ENCODE assay signal across 22 cellular contexts in genomic region chr11:46114378-46114777, GRCh38. TPM values are rescaled to one million over a fixed set of nuclear protein-coding genes. Genes with fewer than 3 reads are reported as not detected.
DNase-seq lines count a peak whose midpoint lies in the region; ATAC-seq and TF ChIP-seq lines count a peak whose summit lies in the region.
"Had no signal": no experiment of that assay in that cellular context is flagged by ENCODE, and none has a peak within 500 bp of the region (broad histone marks: within the 10 kb centered on the region; RNA-seq: fewer than 3 reads in every experiment).

No MANE protein-coding gene starts in this region.

- TF ChIP-seq CTCF in heart left ventricle (IDR thresholded peaks at IDR 0.05) (no peak), PC-9 (conservative IDR thresholded peaks at IDR 0.05) (no peak)
- no peak for TF ChIP-seq CTCF in activated CD8-positive, alpha-beta T cell treated with anti-CD3 and anti-CD28 coated beads for 36 hours (IDR thresholded peaks at IDR 0.05)

- no TSS peak for BruUV-seq in PC-9 (replicated peaks; lab: Mats Ljungman, UMichigan)

- H3K27ac Mint-ChIP-seq in activated CD8-positive, alpha-beta T cell treated with anti-CD3 and anti-CD28 coated beads for 36 hours: peak overlapping the region; percentile 72
- H3K27ac Mint-ChIP-seq in memory B cell: peak overlapping the region; percentile 68

- peaks cover 70% of the 10 kb centered on the region for H3K79me2 ChIP-seq in PC-9 (ENCODE audit: low read depth)

- H3K36me3 ChIP-seq in heart left ventricle (no peaks in the 10 kb centered on the region), PC-9 (ENCODE audit: low read depth) (0 out of 2 replicates have a peak, but pooled peaks cover 3% of the 10 kb centered on the region)
- H3K36me3 ChIP-seq: brain microvascular endothelial cell, esophagus squamous epithelium, transverse colon had no signal

- H3K4me3 ChIP-seq in right cardiac atrium (ENCODE audit: low read length): no peak overlapping the region
- no peak overlapping the region for H3K4me3 ChIP-seq in heart left ventricle
- H3K4me3 ChIP-seq in PC-9: no peak overlapping the region
- H3K4me3 ChIP-seq: esophagus squamous epithelium, smooth muscle cell, transverse colon had no signal

- no peaks in the 10 kb centered on the region for H3K9me3 Mint-ChIP-seq in activated CD8-positive, alpha-beta T cell treated with anti-CD3 and anti-CD28 coated beads for 36 hours
- H3K9me3 Mint-ChIP-seq in memory B cell: no peaks in the 10 kb centered on the region
- H3K9me3 Mint-ChIP-seq: activated CD4-positive, alpha-beta T cell treated with anti-CD3 and anti-CD28 coated beads, Interleukin-2, amount 10 ng/mL, durations not matched to agents 7 days and 5 days; activated naive CD4-positive, alpha-beta T cell treated with anti-CD3 and anti-CD28 coated beads, Interleukin-2, amount 50 U/mL, for 24 hours had no signal

- peaks cover 53% of the 10 kb centered on the region for H3K4me1 Mint-ChIP-seq in activated CD8-positive, alpha-beta T cell treated with anti-CD3 and anti-CD28 coated beads for 36 hours (ENCODE audit: low read depth)
- H3K4me1 Mint-ChIP-seq in memory B cell: peaks cover 26% of the 10 kb centered on the region

- H3K27ac ChIP-seq in right cardiac atrium (ENCODE audit: low read length) (peak overlapping the region; percentile 27), heart left ventricle (peak overlapping the region in 2 of 12 donors; percentile 3 to 27), PC-9 (no peak overlapping the region)
- H3K27ac ChIP-seq: brain microvascular endothelial cell, C4-2B, transverse colon had no signal

- H3K9me2 ChIP-seq in PC-9 (ENCODE audit: insufficient read depth): no peaks in the 10 kb centered on the region

- H3K4me1 ChIP-seq in right cardiac atrium (ENCODE audit: control insufficient read depth, insufficient read depth, low read length) (peaks cover 3% of the 10 kb centered on the region), heart left ventricle (peaks cover 0 to 73% (median 57%) of the 10 kb centered on the region in 12 donors), PC-9 (replicated peaks; ENCODE audit: insufficient read depth) (peaks cover 24% of the 10 kb centered on the region)

- no peak for TF ChIP-seq POLR2A in heart left ventricle (IDR thresholded peaks at IDR 0.05)

- H4K20me1 ChIP-seq in PC-9 (ENCODE audit: insufficient read depth): 0 out of 2 replicates have a peak, but pooled peaks cover 8% of the 10 kb centered on the region

- POLR2A ChIA-PET in activated CD8-positive, alpha-beta T cell treated with anti-CD3 and anti-CD28 coated beads for 36 hours (lab: Charles Lee): interaction anchor here (0.8 kb wide), 1 partner anchor 10 kb away, joined by 4 read pairs; no protein-coding TSS in a partner anchor
- POLR2A ChIA-PET in PC-9 (lab: Charles Lee; ENCODE audit: unreplicated experiment): interaction anchor here (0.6 kb wide), 2 partner anchors 10 to 11 kb away, joined by 3 to 4 read pairs; no protein-coding TSS in a partner anchor

- H3K27me3 ChIP-seq in right cardiac atrium (ENCODE audit: control insufficient read depth, insufficient read depth) (no peaks in the 10 kb centered on the region), heart left ventricle (no peaks in the 10 kb centered on the region), PC-9 (ENCODE audit: insufficient read depth, low read depth) (no peaks in the 10 kb centered on the region)
- H3K27me3 ChIP-seq: brain microvascular endothelial cell, esophagus squamous epithelium, transverse colon had no signal

- H3F3A ChIP-seq in PC-9 (ENCODE audit: insufficient read depth, low read depth): peaks cover 4% of the 10 kb centered on the region; the same call in 1 of the 2 replicates

- no peaks in the 10 kb centered on the region for H3K27me3 Mint-ChIP-seq in activated CD8-positive, alpha-beta T cell treated with anti-CD3 and anti-CD28 coated beads for 36 hours
- H3K27me3 Mint-ChIP-seq in memory B cell: no peaks in the 10 kb centered on the region
- H3K27me3 Mint-ChIP-seq: activated CD4-positive, alpha-beta T cell treated with anti-CD3 and anti-CD28 coated beads, Interleukin-2, amount 10 ng/mL, durations not matched to agents 7 days and 5 days; activated naive CD4-positive, alpha-beta T cell treated with anti-CD3 and anti-CD28 coated beads, Interleukin-2, amount 50 U/mL, for 24 hours had no signal

- H3K4me3 Mint-ChIP-seq in activated CD8-positive, alpha-beta T cell treated with anti-CD3 and anti-CD28 coated beads for 36 hours: no peak overlapping the region
- no peak overlapping the region for H3K4me3 Mint-ChIP-seq in memory B cell
- H3K4me3 Mint-ChIP-seq: activated CD4-positive, alpha-beta T cell treated with anti-CD3 and anti-CD28 coated beads, Interleukin-2, amount 10 ng/mL, durations not matched to agents 7 days and 5 days had no signal

- H3K9me3 ChIP-seq in right cardiac atrium (ENCODE audit: control insufficient read depth, low read length): no peaks in the 10 kb centered on the region
- no peaks in the 10 kb centered on the region for H3K9me3 ChIP-seq in heart left ventricle
- no peaks in the 10 kb centered on the region for H3K9me3 ChIP-seq in PC-9 (ENCODE audit: insufficient read depth, low read depth)
- H3K9me3 ChIP-seq: esophagus squamous epithelium, transverse colon had no signal

- CTCF ChIA-PET in activated CD8-positive, alpha-beta T cell treated with anti-CD3 and anti-CD28 coated beads for 36 hours (lab: Charles Lee): interaction anchor here (1.6 kb wide), 1 partner anchor 10 kb away, joined by 6 read pairs; no protein-coding TSS in a partner anchor
- CTCF ChIA-PET in PC-9 (lab: Charles Lee): interaction anchor here (0.6 kb wide), 1 partner anchor 23 kb away, joined by 6 read pairs; no protein-coding TSS in a partner anchor

- no peak for ATAC-seq in right cardiac atrium
- no peak for ATAC-seq in heart left ventricle
- ATAC-seq in activated CD8-positive, alpha-beta T cell treated with anti-CD3 and anti-CD28 coated beads for 36 hours: no peak
- no peak for ATAC-seq in memory B cell (ENCODE audit: low read depth)
- ATAC-seq in GM21367 (IDR thresholded peaks at IDR 0.05; ENCODE audit: unreplicated experiment): no peak

- intact Hi-C loops in right cardiac atrium (cut with DNase I) (loop anchor here in 2 of 4 donors (10.0 kb wide), 2 partner anchors 60 to 200 kb away; no protein-coding TSS in a partner anchor), heart left ventricle (cut with DNase I) (loop anchor here in 2 of 10 donors (10.0 kb wide), 2 partner anchors 50 to 270 kb away; partner anchors contain the start of gene CRY2 (in 1 of the 2)), PC-9 (cut with micrococcal nuclease; ENCODE audit: unreplicated experiment) (no loop called here)
- intact Hi-C loops in activated CD8-positive, alpha-beta T cell treated with anti-CD3 and anti-CD28 coated beads for 36 hours (cut with micrococcal nuclease): no loop called here

- no peak overlapping the region for H2AFZ ChIP-seq in PC-9

- H3K4me2 ChIP-seq in PC-9: no peak overlapping the region
- H3K4me2 ChIP-seq: smooth muscle cell had no signal

- DNase-seq in right cardiac atrium: no peak
- DNase-seq in heart left ventricle: no peak
- DNase-seq in activated CD8-positive, alpha-beta T cell treated with anti-CD3 and anti-CD28 coated beads for 36 hours: no peak
- DNase-seq in memory B cell (ENCODE audit: low spot score in 2 of 2): no peak
- no peak for DNase-seq in NCI-H1930 (lab: John Stamatoyannopoulos, UW)
- DNase-seq in PC-9: no peak
- DNase-seq in stimulated activated CD4-positive, alpha-beta T cell treated with anti-CD3 and anti-CD28 coated beads, Interleukin-4, amount 100 ng/mL, for 24 hours: no peak
- DNase-seq: activated CD4-positive, alpha-beta T cell treated with anti-CD3 and anti-CD28 coated beads, Interleukin-2, amount 10 ng/mL, durations not matched to agents 7 days and 5 days; activated T-cell treated with anti-CD3 and anti-CD28 coated beads for 4 hours; brain microvascular endothelial cell; DMS53; esophagus squamous epithelium; left ventricle myocardium superior; MM.1S; NCI-H187; NCI-H345; NK-92 treated with Interleukin-12 subunit alpha and Interleukin-12 subunit beta, amount 100 ng/mL, for 24 hours; transverse colon had no signal

- WGBS in right cardiac atrium: 79% methylated on average over 4 of the region's 4 CpGs
- 81 to 90% (median 88%) methylated on average over 4 of the region's 4 CpGs for WGBS in heart left ventricle, 4 donors

- no peaks in the 10 kb centered on the region for H3K36me3 Mint-ChIP-seq in activated CD8-positive, alpha-beta T cell treated with anti-CD3 and anti-CD28 coated beads for 36 hours (ENCODE audit: low read depth)
- H3K36me3 Mint-ChIP-seq in memory B cell: no peaks in the 10 kb centered on the region
- H3K36me3 Mint-ChIP-seq: activated naive CD4-positive, alpha-beta T cell treated with anti-CD3 and anti-CD28 coated beads, Interleukin-2, amount 50 U/mL, for 24 hours had no signal

RNA-seq across cellular contexts. Expression of gene PHF21A, which starts 6.9 kb away (rescaled TPM):
- total RNA-seq in right cardiac atrium (10 to 100 TPM; 50.5 to 57.3 (median 52.2) TPM), heart left ventricle (10 to 100 TPM; 19.5 to 45.9 (median 37.0) TPM), PC-9 (2021) (45.6 and 54.3 TPM in 2 replicates)
- polyA plus RNA-seq in right cardiac atrium (23.6 TPM), heart left ventricle (10 to 100 TPM; 16.5 to 16.7 TPM)
- 10 to 100 TPM; 36.2 to 40.4 TPM for total RNA-seq in activated CD8-positive, alpha-beta T cell treated with anti-CD3 and anti-CD28 coated beads for 36 hours
